In genomic region chr12:56103066-56103711, GRCh38 we compare ENCODE assay signal across 6 cellular contexts. TPM values are rescaled to one million over a fixed set of nuclear protein-coding genes. Genes with fewer than 3 reads are reported as not detected.
DNase-seq lines count a peak whose midpoint lies in the region; ATAC-seq and TF ChIP-seq lines count a peak whose summit lies in the region.

No MANE protein-coding gene starts in this region.

- no peak overlapping the region for H2BK120ac ChIP-seq in trophoblast cell (ENCODE audit: insufficient read depth, low read length, poor library complexity)

- H3K27me3 ChIP-seq in HL-60 (ENCODE audit: insufficient read depth, poor library complexity, severe bottlenecking) (no peaks in the 10 kb centered on the region), body of pancreas (no peaks in the 10 kb centered on the region), trophoblast cell (ENCODE audit: insufficient read depth, low read length) (no peaks in the 10 kb centered on the region)

- no peak overlapping the region for H3K14ac ChIP-seq in trophoblast cell (ENCODE audit: low read length)

- H3K4me1 ChIP-seq in body of pancreas, result peaks cover 24% of the 10 kb centered on the region
- peaks cover 0 to 4% of the 10 kb centered on the region in 2 experiments for H3K4me1 ChIP-seq in trophoblast cell (ENCODE audit: control insufficient read depth in 1 of 2, insufficient read depth in 2 of 2, low read length in 2 of 2)

- no peak for DNase-seq in HL-60 (ENCODE audit: low read depth in 1 of 2, low spot score in 1 of 2)
- DNase-seq in body of pancreas, result no peak
- no peak for DNase-seq in trophoblast cell
- no peak for DNase-seq in H4 (ENCODE audit: low spot score)
- no peak for DNase-seq in AG08395 (ENCODE audit: low spot score)

- no peak overlapping the region for H3K23ac ChIP-seq in trophoblast cell (ENCODE audit: low read length)

- H2AK5ac ChIP-seq in trophoblast cell (ENCODE audit: low read length), result no peak overlapping the region

- H4K12ac ChIP-seq in trophoblast cell (ENCODE audit: low read depth, low read length), result no peak overlapping the region

- H3K9ac ChIP-seq in trophoblast cell (ENCODE audit: low read length), result no peak overlapping the region

- peaks cover 8% of the 10 kb centered on the region for H3K79me1 ChIP-seq in trophoblast cell (ENCODE audit: low read length)

- H3K36me3 ChIP-seq in body of pancreas (replicated peaks in 1 of 2; ENCODE audit: insufficient read depth in 1 of 2, low read depth in 2 of 2) (peaks cover 0 to 16% of the 10 kb centered on the region in 2 donors), trophoblast cell (ENCODE audit: control insufficient read depth in 1 of 2, insufficient read depth in 2 of 2, low read length in 2 of 2) (peaks cover 28 to 40% of the 10 kb centered on the region in 2 experiments)

- intact Hi-C loops in body of pancreas (cut with DNase I), result no loop called here

- H3K4me2 ChIP-seq in trophoblast cell (ENCODE audit: low read length), result peak overlapping the region; percentile 72

- no peak overlapping the region for H4K91ac ChIP-seq in trophoblast cell (ENCODE audit: low read depth, low read length)

- no peak overlapping the region for H2AFZ ChIP-seq in trophoblast cell (ENCODE audit: insufficient read depth, low read length, poor library complexity)

- peak overlapping the region; percentile 90 for H3K4me3 ChIP-seq in HL-60 (replicated peaks; ENCODE audit: insufficient read depth, low read length)
- peak overlapping the region in 1 of 2 donors; percentile 25 for H3K4me3 ChIP-seq in body of pancreas
- H3K4me3 ChIP-seq in trophoblast cell (ENCODE audit: low read depth, low read length), result no peak overlapping the region

- H3K27ac ChIP-seq in HL-60 (replicated peaks) (peak overlapping the region; percentile 97), body of pancreas (peak overlapping the region in 3 of 4 donors; percentile 82 to 85 (median 82)), trophoblast cell (ENCODE audit: low read depth, low read length) (peak overlapping the region; percentile 81)

- ATAC-seq in body of pancreas (no peak), GM21390 (IDR thresholded peaks at IDR 0.05; ENCODE audit: unreplicated experiment) (no peak)

- no peak overlapping the region for H2BK5ac ChIP-seq in trophoblast cell (ENCODE audit: low read depth, low read length, poor library complexity)

- H3K4ac ChIP-seq in trophoblast cell (ENCODE audit: low read depth, low read length), result no peak overlapping the region

- no peaks in the 10 kb centered on the region for H3K9me3 ChIP-seq in body of pancreas
- H3K9me3 ChIP-seq in trophoblast cell (ENCODE audit: insufficient read depth, low read depth, low read length), result no peaks in the 10 kb centered on the region

- no peak overlapping the region for H4K8ac ChIP-seq in trophoblast cell (ENCODE audit: low read depth, low read length)

- WGBS in body of pancreas, 2 donors, result 24% methylated on average over 6 of the region's 6 CpGs
- WGBS in trophoblast cell (ENCODE audit: extremely low coverage, insufficient coverage, insufficient read length), result no CpG with 5 or more reads among the region's 6 CpGs

- H2BK12ac ChIP-seq in trophoblast cell (ENCODE audit: low read length), result no peak overlapping the region

- H3K79me2 ChIP-seq in trophoblast cell (ENCODE audit: control insufficient read depth, insufficient read depth, low read length, poor library complexity), result peaks cover 10% of the 10 kb centered on the region

- no peak overlapping the region for H3K18ac ChIP-seq in trophoblast cell (ENCODE audit: low read length)

- no peak for TF ChIP-seq POLR2A in body of pancreas (IDR thresholded peaks at IDR 0.05)

- no peak for TF ChIP-seq CTCF in HL-60 (IDR thresholded peaks at IDR 0.05; ENCODE audit: insufficient read depth, low read length)
- no peak for TF ChIP-seq CTCF in body of pancreas (IDR thresholded peaks at IDR 0.05)

RNA-seq across cellular contexts. Expression of gene PA2G4, which starts 1.2 kb away (rescaled TPM):
- total RNA-seq in body of pancreas, result 100 to 1,000 TPM in 1 of 2 donors, 10 to 100 TPM in 1; 49.4 to 107 TPM
- polyA plus RNA-seq in trophoblast cell (2013), result 131 and 133 TPM in 2 replicates
- 203 and 227 TPM in 2 replicates for total RNA-seq in H4 (2014; rRNA removed; shearing (Covaris generic))

RNA-seq across cellular contexts. Expression of gene RPL41, which starts 13.2 kb away (rescaled TPM):
- 1,000 to 10,000 TPM; 1,174 to 2,214 TPM for total RNA-seq in body of pancreas
- 9,463 and 9,643 TPM in 2 replicates for polyA plus RNA-seq in trophoblast cell (2013)
- 3,847 and 4,326 TPM in 2 replicates for total RNA-seq in H4 (2014; rRNA removed; shearing (Covaris generic))

RNA-seq across cellular contexts. Expression of gene ZC3H10, which starts 14.9 kb away (rescaled TPM):
- total RNA-seq in body of pancreas, result 10 to 100 TPM in 1 of 2 donors, under 1 TPM in 1; 0.99 to 11.2 TPM
- 2.0 TPM in 2 replicates for polyA plus RNA-seq in trophoblast cell (2013)
- 1.9 and 2.4 TPM in 2 replicates for total RNA-seq in H4 (2014; rRNA removed; shearing (Covaris generic))

RNA-seq across cellular contexts. Expression of gene ERBB3, which starts 23.2 kb away (rescaled TPM):
- 10 to 100 TPM; 72.9 to 74.8 TPM for total RNA-seq in body of pancreas
- 89.0 and 92.2 TPM in 2 replicates for polyA plus RNA-seq in trophoblast cell (2013)
- 0.31 and 0.45 TPM in 2 replicates for total RNA-seq in H4 (2014; rRNA removed; shearing (Covaris generic))

RNA-seq across cellular contexts. Expression of gene ESYT1, which starts 24.9 kb away (rescaled TPM):
- 100 to 1,000 TPM in 1 of 2 donors, 10 to 100 TPM in 1; 43.3 to 182 TPM for total RNA-seq in body of pancreas
- polyA plus RNA-seq in trophoblast cell (2013), result 56.2 and 64.3 TPM in 2 replicates
- total RNA-seq in H4 (2014; rRNA removed; shearing (Covaris generic)), result 62.9 and 80.8 TPM in 2 replicates
